Comparison of ENCODE assay signal across 16 cellular contexts in genomic region chr10:124109261-124109660, GRCh38. TPM values are rescaled to one million over a fixed set of nuclear protein-coding genes. Genes with fewer than 3 reads are reported as not detected.
DNase-seq lines count a peak whose midpoint lies in the region; ATAC-seq and TF ChIP-seq lines count a peak whose summit lies in the region.
"Had no signal": no experiment of that assay in that cellular context is flagged by ENCODE, and none has a peak within 500 bp of the region (broad histone marks: within the 10 kb centered on the region; RNA-seq: fewer than 3 reads in every experiment).

No MANE protein-coding gene starts in this region.

- CTCF ChIA-PET in OCI-LY7 (lab: Charles Lee; ENCODE audit: unreplicated experiment) (interaction anchor here (0.8 kb wide), 1 partner anchor 9 kb away, joined by 6 read pairs; no protein-coding TSS in a partner anchor), T-cell (lab: Charles Lee) (no interaction called here)

- H3K4me3 ChIP-seq in BLaER1 (0 out of 2 replicates have a peak overlapping the region, but pooled peaks have one; percentile 1), OCI-LY7 (ENCODE audit: low read depth, low read length, poor library complexity, severe bottlenecking) (no peak overlapping the region), mesenchymal stem cell (ENCODE audit: insufficient read depth in 1 of 2, low read depth in 1 of 2, low read length in 2 of 2) (no peak overlapping the region)
- H3K4me3 ChIP-seq: HAP-1 had no signal

- TF ChIP-seq CTCF in OCI-LY7 (conservative IDR thresholded peaks at IDR 0.05; ENCODE audit: low read length), result no peak

- ATAC-seq in T-cell (replicated peaks in 1 of 4), result no peak
- ATAC-seq in activated T-cell treated with anti-CD3 and anti-CD28 coated beads, Interleukin-2, amount 50 U/mL, for 4 hours, result no peak
- ATAC-seq: HepG2 had no signal

- no TSS peak for BruUV-seq in OCI-LY7 (replicated peaks; lab: Mats Ljungman, UMichigan)

- H3K4me2 ChIP-seq in BLaER1, result peak overlapping the region; percentile 87
- H3K4me2 ChIP-seq in OCI-LY7 (ENCODE audit: low read length), result 0 out of 2 replicates have a peak overlapping the region, but pooled peaks have one; percentile 4
- H3K4me2 ChIP-seq in mesenchymal stem cell (ENCODE audit: low read length, poor library complexity, severe bottlenecking), result no peak overlapping the region

- no peaks in the 10 kb centered on the region for H3K79me1 ChIP-seq in mesenchymal stem cell (replicated peaks; ENCODE audit: low read length, poor library complexity, severe bottlenecking)

- no peak overlapping the region for H3K27ac Mint-ChIP-seq in T-cell
- H3K27ac Mint-ChIP-seq: CD4-positive, alpha-beta memory T cell had no signal

- H3K4me3 Mint-ChIP-seq in T-cell, result no peak overlapping the region
- no peak overlapping the region for H3K4me3 Mint-ChIP-seq in activated T-cell treated with anti-CD3 and anti-CD28 coated beads, Interleukin-2, amount 50 U/mL, for 4 hours
- H3K4me3 Mint-ChIP-seq: CD4-positive, alpha-beta memory T cell had no signal

- H3K4me1 Mint-ChIP-seq in T-cell, result peaks cover 0 to 5% (median 0%) of the 10 kb centered on the region in 3 donors
- peaks cover 5% of the 10 kb centered on the region for H3K4me1 Mint-ChIP-seq in activated T-cell treated with anti-CD3 and anti-CD28 coated beads, Interleukin-2, amount 50 U/mL, for 4 hours (ENCODE audit: low read depth)

- POLR2A ChIA-PET in OCI-LY7 (lab: Charles Lee) (interaction anchor here (0.8 to 5.3 kb wide), 4 partner anchors 8 to 44 kb away, joined by 3 to 56 read pairs (median 27); no protein-coding TSS in a partner anchor), T-cell (lab: Charles Lee) (no interaction called here)

- H2AFZ ChIP-seq in OCI-LY7 (ENCODE audit: low read length) (no peak overlapping the region), mesenchymal stem cell (ENCODE audit: low read depth, low read length) (no peak overlapping the region)

- no peak overlapping the region for H3K14ac ChIP-seq in mesenchymal stem cell (ENCODE audit: low read length in 2 of 2)

- H3K18ac ChIP-seq in mesenchymal stem cell (ENCODE audit: low read depth in 1 of 2, low read length in 2 of 2), result peak overlapping the region; percentile 6 to 60

- H3K23ac ChIP-seq in mesenchymal stem cell (ENCODE audit: low read length in 2 of 2), result no peak overlapping the region

- no peak overlapping the region for H3K4ac ChIP-seq in mesenchymal stem cell (ENCODE audit: low read depth in 1 of 2, low read length in 2 of 2)

- H3K9ac ChIP-seq in BLaER1, result peak overlapping the region; percentile 11; the same call in 1 of the 2 replicates
- H3K9ac ChIP-seq in mesenchymal stem cell (ENCODE audit: low read length), result no peak overlapping the region

- H3K36me3 Mint-ChIP-seq in T-cell, result no peaks in the 10 kb centered on the region
- no peaks in the 10 kb centered on the region for H3K36me3 Mint-ChIP-seq in activated T-cell treated with anti-CD3 and anti-CD28 coated beads, Interleukin-2, amount 50 U/mL, for 4 hours (ENCODE audit: insufficient read depth)
- H3K36me3 Mint-ChIP-seq: CD4-positive, alpha-beta memory T cell had no signal

- H4K91ac ChIP-seq in mesenchymal stem cell (ENCODE audit: low read length), result peak overlapping the region; percentile 25

- H2BK120ac ChIP-seq in mesenchymal stem cell (ENCODE audit: low read depth, low read length), result no peak overlapping the region

- H2BK5ac ChIP-seq in mesenchymal stem cell (ENCODE audit: low read depth, low read length, poor library complexity, severe bottlenecking), result no peak overlapping the region

- 61% methylated on average over 3 of the region's 4 CpGs for WGBS in mesenchymal stem cell

- H3K9me2 ChIP-seq in OCI-LY7 (ENCODE audit: insufficient read depth, low read length), result no peaks in the 10 kb centered on the region

- H4K8ac ChIP-seq in mesenchymal stem cell (ENCODE audit: low read length), result no peak overlapping the region

- no peaks in the 10 kb centered on the region for H3K27me3 ChIP-seq in BLaER1
- H3K27me3 ChIP-seq in mesenchymal stem cell (ENCODE audit: control insufficient read depth in 1 of 2, insufficient read depth in 1 of 2, low read length in 2 of 2), result peaks cover 0 to 56% of the 10 kb centered on the region in 2 experiments

- peak; percentile 67 for DNase-seq in HT1080 (ENCODE audit: low read depth)
- DNase-seq in OCI-LY7 (ENCODE audit: low spot score), result no peak
- no peak for DNase-seq in mesenchymal stem cell
- no peak for DNase-seq in superior temporal gyrus (ENCODE audit: extremely low spot score)
- DNase-seq in T-cell, result no peak
- DNase-seq in NK-92 (lab: John Stamatoyannopoulos, UW; ENCODE audit: unreplicated experiment), result no peak
- no peak for DNase-seq in activated T-cell treated with anti-CD3 and anti-CD28 coated beads, Interleukin-2, amount 50 U/mL, for 4 hours
- DNase-seq: 8988T; AML-193; CD4-positive, alpha-beta memory T cell; DMS153; DMS79 treated with DMSO at 0.1 percent for 48 hours had no signal

- peaks cover 8 to 16% of the 10 kb centered on the region in 2 donors for H3K27me3 Mint-ChIP-seq in T-cell
- H3K27me3 Mint-ChIP-seq in activated T-cell treated with anti-CD3 and anti-CD28 coated beads, Interleukin-2, amount 50 U/mL, for 4 hours (ENCODE audit: low read depth), result peaks cover 6% of the 10 kb centered on the region

- peaks cover 0 to 4% (median 0%) of the 10 kb centered on the region in 3 donors for H3K9me3 Mint-ChIP-seq in T-cell
- H3K9me3 Mint-ChIP-seq in activated T-cell treated with anti-CD3 and anti-CD28 coated beads, Interleukin-2, amount 50 U/mL, for 4 hours, result no peaks in the 10 kb centered on the region

- peaks cover 78% of the 10 kb centered on the region for H3K4me1 ChIP-seq in BLaER1
- peaks cover 74% of the 10 kb centered on the region for H3K4me1 ChIP-seq in OCI-LY7 (ENCODE audit: insufficient read depth, low read length, poor library complexity, severe bottlenecking)
- peaks cover 13% of the 10 kb centered on the region for H3K4me1 ChIP-seq in mesenchymal stem cell (ENCODE audit: control insufficient read depth, insufficient read depth, low read depth, low read length)
- H3K4me1 ChIP-seq: HAP-1 had no signal

- intact Hi-C loops in OCI-LY7 (cut with micrococcal nuclease; ENCODE audit: unreplicated experiment), result loop anchor here (5.0 to 10.0 kb wide), 2 partner anchors 112 to 116 kb away; no protein-coding TSS in a partner anchor

- H3K27ac ChIP-seq in BLaER1 (peak overlapping the region; percentile 57), OCI-LY7 (ENCODE audit: low read depth, low read length, poor library complexity, severe bottlenecking) (no peak overlapping the region), mesenchymal stem cell (ENCODE audit: low read length, poor library complexity, severe bottlenecking) (no peak overlapping the region)
- H3K27ac ChIP-seq: C4-2B had no signal

- H2AK5ac ChIP-seq in mesenchymal stem cell (ENCODE audit: low read length, severe bottlenecking), result no peak overlapping the region

- H2BK15ac ChIP-seq in mesenchymal stem cell (ENCODE audit: low read depth, poor library complexity, severe bottlenecking), result peak overlapping the region; percentile 60

- H4K20me1 ChIP-seq in BLaER1 (no peaks in the 10 kb centered on the region), OCI-LY7 (ENCODE audit: insufficient read depth, low read length) (no peaks in the 10 kb centered on the region)

- H2BK12ac ChIP-seq in mesenchymal stem cell (ENCODE audit: low read length in 2 of 2), result peak overlapping the region in 1 of 2 experiments; percentile 74

- no peaks in the 10 kb centered on the region for H3K79me2 ChIP-seq in OCI-LY7 (ENCODE audit: insufficient read depth, low read depth, low read length)

- H3K9me3 ChIP-seq in BLaER1 (no peaks in the 10 kb centered on the region), OCI-LY7 (ENCODE audit: low read length) (peaks cover 4% of the 10 kb centered on the region; the same call in 1 of the 2 replicates), mesenchymal stem cell (ENCODE audit: control insufficient read depth, low read length) (no peaks in the 10 kb centered on the region)
- H3K9me3 ChIP-seq: HAP-1 had no signal

- H3K36me3 ChIP-seq in BLaER1 (no peaks in the 10 kb centered on the region), OCI-LY7 (ENCODE audit: insufficient read depth, low read length) (no peaks in the 10 kb centered on the region), mesenchymal stem cell (ENCODE audit: control insufficient read depth in 1 of 2, insufficient read depth in 2 of 2, low read depth in 1 of 2, low read length in 2 of 2) (no peaks in the 10 kb centered on the region)
- H3K36me3 ChIP-seq: HAP-1 had no signal

RNA-seq across cellular contexts. Expression of gene CHST15, which starts 15.9 kb away (rescaled TPM):
- 10.9 and 19.2 TPM in 2 replicates for total RNA-seq in HT1080 (2014; rRNA removed; shearing (Covaris generic))
- polyA plus RNA-seq in HT1080 (2015; cell fraction: cytosol; rRNA removed), result 2.2 and 2.5 TPM in 2 replicates
- polyA plus RNA-seq in HT1080 (2015; cell fraction: nucleus; rRNA removed), result 3.1 and 3.5 TPM in 2 replicates
- total RNA-seq in OCI-LY7 (2014; rRNA removed; shearing (Covaris generic)), result 19.9 and 26.4 TPM in 2 replicates
- total RNA-seq in OCI-LY7 (2022) (14.7 and 19.2 TPM in 2 replicates), T-cell (1 to 10 TPM in 4 of 5 donors, under 1 TPM in 1; 0.95 to 4.2 (median 1.3) TPM)
- polyA plus RNA-seq in mesenchymal stem cell (2013, experiment 1 of 2), result 22.2 TPM
- 22.7 TPM for polyA plus RNA-seq in mesenchymal stem cell (2013, experiment 2 of 2)
- total RNA-seq in activated T-cell treated with anti-CD3 and anti-CD28 coated beads, Interleukin-2, amount 50 U/mL, for 4 hours, result under 1 TPM; 0.08 to 0.29 (median 0.11) TPM
